Comparison of ENCODE assay signal across 22 cellular contexts in the genomic region with DNA sequence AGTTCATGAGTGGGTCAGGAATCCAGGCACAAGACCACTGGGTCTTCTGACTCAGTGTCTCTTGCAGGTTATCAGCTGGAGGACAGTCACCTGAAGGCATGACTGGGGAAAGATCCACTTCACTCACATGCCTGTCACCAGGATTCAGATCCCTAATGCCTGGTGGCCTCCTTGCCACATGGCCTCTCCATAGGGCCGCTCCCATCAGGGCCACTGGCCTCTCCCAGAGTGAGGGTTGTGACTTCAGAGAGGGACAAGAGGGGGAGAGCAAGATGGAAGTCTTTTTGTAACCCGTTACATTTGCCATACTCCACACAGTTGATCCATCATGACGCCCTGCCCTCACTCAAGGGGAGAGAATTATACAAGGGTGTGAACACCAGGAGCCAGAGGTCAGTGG. TPM values are rescaled to one million over a fixed set of nuclear protein-coding genes. Genes with fewer than 3 reads are reported as not detected.
DNase-seq lines count a peak whose midpoint lies in the region; ATAC-seq, FAIRE-seq and TF ChIP-seq lines count a peak whose summit lies in the region.
"Had no signal": no experiment of that assay in that cellular context is flagged by ENCODE, and none has a peak within 500 bp of the region (broad histone marks: within the 10 kb centered on the region; RNA-seq: fewer than 3 reads in every experiment).

No MANE protein-coding gene starts in this region.

- H3K27me3 Mint-ChIP-seq in activated naive CD4-positive, alpha-beta T cell treated with anti-CD3 and anti-CD28 coated beads for 36 hours (ENCODE audit: low read depth) = peaks cover 12% of the 10 kb centered on the region

- TF ChIP-seq POLR2A in sigmoid colon (IDR thresholded peaks at IDR 0.05) = no peak

- CTCF ChIA-PET in activated naive CD4-positive, alpha-beta T cell treated with anti-CD3 and anti-CD28 coated beads for 36 hours (lab: Charles Lee) = no interaction called here

- FAIRE-seq in kidney (lab: Jason Lieb, UNC) = no peak
- FAIRE-seq: A549, H54, HTR-8/SVneo had no signal

- no peak for ATAC-seq in RWPE2 (ENCODE audit: low read depth)
- no peak for ATAC-seq in stimulated activated naive CD8-positive, alpha-beta T cell treated with anti-CD3 and anti-CD28 coated beads, Interleukin-15, Interleukin-2, amounts not matched to agents 100 U/mL and 50 U/mL, for 24 hours
- ATAC-seq in left lobe of liver = no peak
- ATAC-seq in HG03460 (IDR thresholded peaks at IDR 0.05; ENCODE audit: unreplicated experiment) = no peak
- ATAC-seq: A549, GM23338, HCT116 had no signal

- H3K27ac ChIP-seq in RWPE2 (ENCODE audit: poor library complexity, severe bottlenecking) (no peak overlapping the region), kidney (ENCODE audit: low read depth in 2 of 2, low read length in 2 of 2) (no peak overlapping the region), sigmoid colon (no peak overlapping the region)
- H3K27ac ChIP-seq: 22Rv1, A549, C4-2B had no signal

- intact Hi-C loops in activated naive CD4-positive, alpha-beta T cell treated with anti-CD3 and anti-CD28 coated beads for 36 hours (cut with micrococcal nuclease) = no loop called here
- intact Hi-C loops in kidney (cut with DNase I) (no loop called here), sigmoid colon (cut with DNase I) (no loop called here)

- 77 to 85% methylated on average over 3 of the region's 3 CpGs for WGBS in sigmoid colon, 2 donors

- peaks cover 4% of the 10 kb centered on the region for H3K27me3 ChIP-seq in RWPE2 (ENCODE audit: insufficient read depth, poor library complexity, severe bottlenecking)
- peaks cover 0 to 42% (median 12%) of the 10 kb centered on the region in 3 donors for H3K27me3 ChIP-seq in sigmoid colon

- no peaks in the 10 kb centered on the region for H3K4me1 ChIP-seq in RWPE2 (ENCODE audit: insufficient read depth, poor library complexity, severe bottlenecking)
- H3K4me1 ChIP-seq in kidney (ENCODE audit: control insufficient read depth in 1 of 2, insufficient read depth in 1 of 2, low read depth in 1 of 2, low read length in 2 of 2) = no peaks in the 10 kb centered on the region
- H3K4me1 ChIP-seq in sigmoid colon = no peaks in the 10 kb centered on the region
- H3K4me1 ChIP-seq: A549, Caco-2 had no signal

- no peak overlapping the region for H3K9ac ChIP-seq in kidney (ENCODE audit: low read length in 2 of 2)

- H3K36me3 ChIP-seq in RWPE2 (ENCODE audit: low read depth) (no peaks in the 10 kb centered on the region), kidney (ENCODE audit: control insufficient read depth in 1 of 2, insufficient read depth in 2 of 2, low read length in 2 of 2) (no peaks in the 10 kb centered on the region), sigmoid colon (no peaks in the 10 kb centered on the region)

- no peak overlapping the region for H3K4me3 ChIP-seq in RWPE2 (ENCODE audit: severe bottlenecking)
- no peak overlapping the region for H3K4me3 ChIP-seq in kidney (ENCODE audit: low read length in 2 of 2)
- H3K4me3 ChIP-seq in sigmoid colon = no peak overlapping the region
- H3K4me3 ChIP-seq: A549, GM23338 had no signal

- H3K4me1 Mint-ChIP-seq in activated naive CD4-positive, alpha-beta T cell treated with anti-CD3 and anti-CD28 coated beads for 36 hours (ENCODE audit: low read depth) = no peaks in the 10 kb centered on the region

- H3K9me3 Mint-ChIP-seq in activated naive CD4-positive, alpha-beta T cell treated with anti-CD3 and anti-CD28 coated beads for 36 hours = peaks cover 2% of the 10 kb centered on the region
- H3K9me3 Mint-ChIP-seq: CD4-positive, alpha-beta T cell; GM23338 had no signal

- TF ChIP-seq CTCF in RWPE2 (IDR thresholded peaks at IDR 0.05; ENCODE audit: poor library complexity, severe bottlenecking) = no peak
- TF ChIP-seq CTCF in kidney (IDR thresholded peaks at IDR 0.05; ENCODE audit: borderline replicate concordance, extremely low read depth, insufficient read depth) = no peak
- no peak for TF ChIP-seq CTCF in sigmoid colon (IDR thresholded peaks at IDR 0.05)

- H3K9me3 ChIP-seq in RWPE2 (ENCODE audit: severe bottlenecking) (no peaks in the 10 kb centered on the region), kidney (ENCODE audit: control insufficient read depth in 1 of 2, low read length in 2 of 2) (no peaks in the 10 kb centered on the region), sigmoid colon (no peaks in the 10 kb centered on the region)
- H3K9me3 ChIP-seq: Caco-2 had no signal

- no peak overlapping the region for H3K4me3 Mint-ChIP-seq in activated naive CD4-positive, alpha-beta T cell treated with anti-CD3 and anti-CD28 coated beads for 36 hours
- H3K4me3 Mint-ChIP-seq: CD4-positive, alpha-beta T cell; GM23338; HFFc6 had no signal

- no peak for TF ChIP-seq EP300 in sigmoid colon (IDR thresholded peaks at IDR 0.05)

- no peaks in the 10 kb centered on the region for H3K36me3 Mint-ChIP-seq in activated naive CD4-positive, alpha-beta T cell treated with anti-CD3 and anti-CD28 coated beads for 36 hours (ENCODE audit: low read depth)

- DNase-seq in activated naive CD4-positive, alpha-beta T cell treated with anti-CD3 and anti-CD28 coated beads, Interleukin-2, amount 50 U/mL, for 16 hours = peak; percentile 1
- DNase-seq in activated naive CD4-positive, alpha-beta T cell treated with anti-CD3 and anti-CD28 coated beads for 36 hours = no peak
- peak; percentile 7 for DNase-seq in RWPE2 (ENCODE audit: low spot score)
- DNase-seq in kidney = peak; percentile 13
- DNase-seq in sigmoid colon = peak; percentile 19
- DNase-seq in stimulated activated naive CD8-positive, alpha-beta T cell treated with anti-CD3 and anti-CD28 coated beads, Interleukin-15, Interleukin-2, amounts not matched to agents 100 U/mL and 50 U/mL, for 24 hours = no peak
- no peak for DNase-seq in left lobe of liver (ENCODE audit: low spot score)
- DNase-seq: AML-193; Caco-2; CD4-positive, alpha-beta T cell; DMS79 treated with DMSO at 0.1 percent for 48 hours; GF-D8; HFFc6 had no signal

- no peak overlapping the region for H3K27ac Mint-ChIP-seq in activated naive CD4-positive, alpha-beta T cell treated with anti-CD3 and anti-CD28 coated beads for 36 hours
- H3K27ac Mint-ChIP-seq: CD4-positive, alpha-beta T cell; GM23338; HFFc6 had no signal

RNA-seq across cellular contexts. Expression of gene OTOS, which starts 13.0 kb away (rescaled TPM):
- not detected for total RNA-seq in activated naive CD4-positive, alpha-beta T cell treated with anti-CD3 and anti-CD28 coated beads for 36 hours
- total RNA-seq in kidney = 4.6 TPM
- polyA plus RNA-seq in kidney (ENCODE audit: insufficient read depth, low read depth, low replicate concordance) = 1.5 TPM
- not detected for total RNA-seq in sigmoid colon
- polyA plus RNA-seq in sigmoid colon = not detected
- total RNA-seq in left lobe of liver = not detected
- total RNA-seq: Caco-2; CD4-positive, alpha-beta T cell; GM23338 had no signal
- polyA plus RNA-seq: A549, BJ had no signal

RNA-seq across cellular contexts. Expression of gene COPS9, which starts 17.3 kb away (rescaled TPM):
- 10 to 100 TPM; 84.5 to 91.3 TPM for total RNA-seq in activated naive CD4-positive, alpha-beta T cell treated with anti-CD3 and anti-CD28 coated beads for 36 hours
- total RNA-seq in kidney = 119 TPM
- polyA plus RNA-seq in kidney (ENCODE audit: insufficient read depth, low read depth, low replicate concordance) = 310 TPM
- total RNA-seq in sigmoid colon = 100 to 1,000 TPM; 235 to 376 (median 317) TPM
- polyA plus RNA-seq in sigmoid colon = 100 to 1,000 TPM; 238 to 458 (median 422) TPM
- total RNA-seq in left lobe of liver = 39.3 TPM

Comparison
In these comparisons a context has a peak if more than half of its experiments do, and no peak if none do; other contexts are left out.
1. DNase-seq: peak in activated naive CD4-positive, alpha-beta T cell treated with anti-CD3 and anti-CD28 coated beads, Interleukin-2, amount 50 U/mL, for 16 hours (single experiment), RWPE2 (single experiment), kidney (single experiment) and sigmoid colon (single experiment); none in activated naive CD4-positive, alpha-beta T cell treated with anti-CD3 and anti-CD28 coated beads for 36 hours (single experiment), stimulated activated naive CD8-positive, alpha-beta T cell treated with anti-CD3 and anti-CD28 coated beads, Interleukin-15, Interleukin-2, amounts not matched to agents 100 U/mL and 50 U/mL, for 24 hours (single experiment) and left lobe of liver (single experiment).